In the genomic region with DNA sequence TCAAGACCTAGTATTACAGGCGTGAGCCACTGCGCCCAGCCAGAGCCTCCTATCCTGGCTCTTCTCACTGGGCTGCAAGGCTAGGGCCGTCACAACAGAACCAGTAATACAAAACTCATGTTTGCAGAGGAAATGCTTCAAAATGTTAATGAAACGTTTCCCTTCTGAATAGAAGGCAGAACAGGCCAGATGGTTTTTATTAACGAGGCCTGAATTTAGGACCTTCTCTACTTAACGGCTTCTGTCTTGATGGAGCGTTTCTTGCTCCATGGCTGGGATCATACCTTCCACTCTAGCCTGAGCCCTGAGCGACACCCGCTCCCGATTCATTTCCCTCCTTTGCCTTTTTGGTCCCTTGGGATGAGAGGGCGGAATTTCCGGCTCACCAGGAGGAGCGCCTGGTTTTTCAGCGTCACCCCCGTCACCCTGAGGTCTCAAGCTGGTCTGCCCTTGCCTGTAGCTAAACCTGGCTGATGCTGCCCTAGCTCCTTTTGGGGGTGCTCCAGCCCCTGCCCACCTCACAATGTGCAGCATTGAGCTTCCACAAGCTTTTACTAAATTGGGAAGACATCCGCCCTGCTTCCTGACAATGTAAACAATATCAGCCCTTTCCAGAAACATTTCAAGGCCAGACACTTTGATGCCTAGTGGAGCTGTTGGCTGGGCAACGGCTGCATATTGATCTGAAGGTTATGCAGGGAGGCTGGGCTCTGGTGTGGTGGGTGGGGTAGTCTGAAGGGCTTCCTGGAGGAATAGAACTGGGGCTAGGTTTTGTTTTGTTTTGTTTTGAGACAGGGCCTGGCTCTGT, we compare ENCODE assay signal across 1 cellular context.
TF ChIP-seq lines count a peak whose summit lies in the region.

No MANE protein-coding gene starts in this region.

TF ChIP-seq in HepG2, 621 proteins besides CTCF, POLR2A, EP300 and RAD21 (continues in another document):
- no peak for TF ChIP-seq AKNA (CRISPR knock-in tag; IDR thresholded peaks at IDR 0.05; ENCODE audit: borderline replicate concordance)
- 0 out of 2 replicates have a peak, but pooled peaks have one; percentile 50 for TF ChIP-seq SIX4 (CRISPR knock-in tag; IDR thresholded peaks at IDR 0.05)
- no peak for TF ChIP-seq ZNF563 (CRISPR knock-in tag; IDR thresholded peaks at IDR 0.05)
- no peak for TF ChIP-seq ZUFSP (CRISPR knock-in tag; IDR thresholded peaks at IDR 0.05; ENCODE audit: borderline replicate concordance)
- TF ChIP-seq SOX13 (IDR thresholded peaks at IDR 0.05): no peak
- peak in 1 of 2 experiments; percentile 79; a peak in 2 of 4 replicates for TF ChIP-seq SOX13 (CRISPR knock-in tag; conservative IDR thresholded peaks at IDR 0.05 in 1 of 2, IDR thresholded peaks at IDR 0.05 in 1 of 2)
- TF ChIP-seq RELA (CRISPR knock-in tag; IDR thresholded peaks at IDR 0.05): no peak; the same call in 1 of the 2 replicates
- TF ChIP-seq ZNF570 (CRISPR knock-in tag; IDR thresholded peaks at IDR 0.05; ENCODE audit: borderline replicate concordance): no peak
- peak; percentile 20; the same call in 1 of the 2 replicates for TF ChIP-seq HOXA3 (CRISPR knock-in tag; IDR thresholded peaks at IDR 0.05)
- no peak for TF ChIP-seq POLR2AphosphoS5 (IDR thresholded peaks at IDR 0.05; ENCODE audit: low read depth, low read length)
- no peak for TF ChIP-seq ZNF615 (CRISPR knock-in tag; IDR thresholded peaks at IDR 0.05; ENCODE audit: borderline replicate concordance)
- no peak for TF ChIP-seq ZNF879 (CRISPR knock-in tag; IDR thresholded peaks at IDR 0.05)
- TF ChIP-seq SRSF4 (IDR thresholded peaks at IDR 0.05; ENCODE audit: low read depth, low read length, poor library complexity, severe bottlenecking): no peak
- no peak for TF ChIP-seq ZFP90 (CRISPR knock-in tag; IDR thresholded peaks at IDR 0.05; ENCODE audit: borderline replicate concordance)
- no peak for TF ChIP-seq AGO1 (IDR thresholded peaks at IDR 0.05; ENCODE audit: low read depth, low read length, poor library complexity, severe bottlenecking)
- no peak for TF ChIP-seq DNMT1 (CRISPR knock-in tag; IDR thresholded peaks at IDR 0.05)
- no peak for TF ChIP-seq NR0B2 (CRISPR knock-in tag; IDR thresholded peaks at IDR 0.05)
- no peak; the same call in 1 of the 2 replicates for TF ChIP-seq ZNF713 (CRISPR knock-in tag; IDR thresholded peaks at IDR 0.05)
- 0 out of 2 replicates have a peak, but pooled peaks have one; percentile 82 for TF ChIP-seq ZNF136 (CRISPR knock-in tag; IDR thresholded peaks at IDR 0.05; ENCODE audit: low read depth)
- TF ChIP-seq POLR2AphosphoS2 (IDR thresholded peaks at IDR 0.05; ENCODE audit: low read depth, low read length): no peak
- no peak for TF ChIP-seq ZNF160 (CRISPR knock-in tag; IDR thresholded peaks at IDR 0.05)
- TF ChIP-seq ZNF260 (CRISPR knock-in tag; IDR thresholded peaks at IDR 0.05; ENCODE audit: borderline replicate concordance, low read depth): no peak
- TF ChIP-seq ZNF20 (CRISPR knock-in tag; IDR thresholded peaks at IDR 0.05): no peak
- TF ChIP-seq REPIN1 (CRISPR knock-in tag; IDR thresholded peaks at IDR 0.05; ENCODE audit: borderline replicate concordance, low read depth): no peak; the same call in 1 of the 2 replicates
- no peak for TF ChIP-seq PCBP1 (IDR thresholded peaks at IDR 0.05; ENCODE audit: borderline replicate concordance, low read depth, low read length)
- TF ChIP-seq ZMYM3 (CRISPR knock-in tag; IDR thresholded peaks at IDR 0.05): peak; percentile 72; the same call in 1 of the 2 replicates
- no peak for TF ChIP-seq FOXM1 (CRISPR knock-in tag; IDR thresholded peaks at IDR 0.05)
- TF ChIP-seq HOXD1 (CRISPR knock-in tag; IDR thresholded peaks at IDR 0.05): no peak; the same call in 1 of the 2 replicates
- TF ChIP-seq ZNF749 (CRISPR knock-in tag; IDR thresholded peaks at IDR 0.05; ENCODE audit: borderline replicate concordance): no peak; the same call in 1 of the 2 replicates
- peak; percentile 51 for TF ChIP-seq ZNF274 (CRISPR knock-in tag; IDR thresholded peaks at IDR 0.05)
- TF ChIP-seq SYNCRIP (IDR thresholded peaks at IDR 0.05; ENCODE audit: insufficient read depth, low read depth, low read length): no peak
- no peak for TF ChIP-seq RAD51 (IDR thresholded peaks at IDR 0.05; ENCODE audit: borderline replicate concordance)
- TF ChIP-seq ZNF101 (CRISPR knock-in tag; IDR thresholded peaks at IDR 0.05; ENCODE audit: borderline replicate concordance, low read depth): no peak
- TF ChIP-seq RNF219 (CRISPR knock-in tag; IDR thresholded peaks at IDR 0.05): no peak; the same call in 1 of the 2 replicates
- TF ChIP-seq ZBTB20 (CRISPR knock-in tag; IDR thresholded peaks at IDR 0.05; ENCODE audit: borderline replicate concordance, low read depth): peak; percentile 58; the same call in 1 of the 2 replicates
- TF ChIP-seq SRF (IDR thresholded peaks at IDR 0.05; ENCODE audit: low read depth, low read length): no peak
- TF ChIP-seq TCF7 (IDR thresholded peaks at IDR 0.05; ENCODE audit: low read depth): peak; percentile 80
- TF ChIP-seq ZSCAN9 (CRISPR knock-in tag; IDR thresholded peaks at IDR 0.05; ENCODE audit: borderline replicate concordance): no peak
- TF ChIP-seq, protein P1, sequence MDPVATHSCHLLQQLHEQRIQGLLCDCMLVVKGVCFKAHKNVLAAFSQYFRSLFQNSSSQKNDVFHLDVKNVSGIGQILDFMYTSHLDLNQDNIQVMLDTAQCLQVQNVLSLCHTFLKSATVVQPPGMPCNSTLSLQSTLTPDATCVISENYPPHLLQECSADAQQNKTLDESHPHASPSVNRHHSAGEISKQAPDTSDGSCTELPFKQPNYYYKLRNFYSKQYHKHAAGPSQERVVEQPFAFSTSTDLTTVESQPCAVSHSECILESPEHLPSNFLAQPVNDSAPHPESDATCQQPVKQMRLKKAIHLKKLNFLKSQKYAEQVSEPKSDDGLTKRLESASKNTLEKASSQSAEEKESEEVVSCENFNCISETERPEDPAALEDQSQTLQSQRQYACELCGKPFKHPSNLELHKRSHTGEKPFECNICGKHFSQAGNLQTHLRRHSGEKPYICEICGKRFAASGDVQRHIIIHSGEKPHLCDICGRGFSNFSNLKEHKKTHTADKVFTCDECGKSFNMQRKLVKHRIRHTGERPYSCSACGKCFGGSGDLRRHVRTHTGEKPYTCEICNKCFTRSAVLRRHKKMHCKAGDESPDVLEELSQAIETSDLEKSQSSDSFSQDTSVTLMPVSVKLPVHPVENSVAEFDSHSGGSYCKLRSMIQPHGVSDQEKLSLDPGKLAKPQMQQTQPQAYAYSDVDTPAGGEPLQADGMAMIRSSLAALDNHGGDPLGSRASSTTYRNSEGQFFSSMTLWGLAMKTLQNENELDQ (CRISPR knock-in tag; IDR thresholded peaks at IDR 0.05; ENCODE audit: borderline replicate concordance): no peak
- TF ChIP-seq, protein P2, sequence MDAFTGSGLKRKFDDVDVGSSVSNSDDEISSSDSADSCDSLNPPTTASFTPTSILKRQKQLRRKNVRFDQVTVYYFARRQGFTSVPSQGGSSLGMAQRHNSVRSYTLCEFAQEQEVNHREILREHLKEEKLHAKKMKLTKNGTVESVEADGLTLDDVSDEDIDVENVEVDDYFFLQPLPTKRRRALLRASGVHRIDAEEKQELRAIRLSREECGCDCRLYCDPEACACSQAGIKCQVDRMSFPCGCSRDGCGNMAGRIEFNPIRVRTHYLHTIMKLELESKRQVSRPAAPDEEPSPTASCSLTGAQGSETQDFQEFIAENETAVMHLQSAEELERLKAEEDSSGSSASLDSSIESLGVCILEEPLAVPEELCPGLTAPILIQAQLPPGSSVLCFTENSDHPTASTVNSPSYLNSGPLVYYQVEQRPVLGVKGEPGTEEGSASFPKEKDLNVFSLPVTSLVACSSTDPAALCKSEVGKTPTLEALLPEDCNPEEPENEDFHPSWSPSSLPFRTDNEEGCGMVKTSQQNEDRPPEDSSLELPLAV (CRISPR knock-in tag; conservative IDR thresholded peaks at IDR 0.05; ENCODE audit: low read depth): no peak
- no peak for TF ChIP-seq ZNF569 (CRISPR knock-in tag; IDR thresholded peaks at IDR 0.05; ENCODE audit: borderline replicate concordance)
- 0 out of 2 replicates have a peak, but pooled peaks have one; percentile 7 for TF ChIP-seq ZNF784 (CRISPR knock-in tag; IDR thresholded peaks at IDR 0.05; ENCODE audit: borderline replicate concordance)
- TF ChIP-seq IKZF1 (IDR thresholded peaks at IDR 0.05): no peak
- peak; percentile 57 for TF ChIP-seq POGZ (CRISPR knock-in tag; IDR thresholded peaks at IDR 0.05)
- no peak for TF ChIP-seq ARNT (IDR thresholded peaks at IDR 0.05)
- TF ChIP-seq, protein P3, sequence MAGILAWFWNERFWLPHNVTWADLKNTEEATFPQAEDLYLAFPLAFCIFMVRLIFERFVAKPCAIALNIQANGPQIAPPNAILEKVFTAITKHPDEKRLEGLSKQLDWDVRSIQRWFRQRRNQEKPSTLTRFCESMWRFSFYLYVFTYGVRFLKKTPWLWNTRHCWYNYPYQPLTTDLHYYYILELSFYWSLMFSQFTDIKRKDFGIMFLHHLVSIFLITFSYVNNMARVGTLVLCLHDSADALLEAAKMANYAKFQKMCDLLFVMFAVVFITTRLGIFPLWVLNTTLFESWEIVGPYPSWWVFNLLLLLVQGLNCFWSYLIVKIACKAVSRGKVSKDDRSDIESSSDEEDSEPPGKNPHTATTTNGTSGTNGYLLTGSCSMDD (CRISPR knock-in tag; IDR thresholded peaks at IDR 0.05): no peak
